Comparison of ENCODE assay signal across 1 cellular context in the genomic region with DNA sequence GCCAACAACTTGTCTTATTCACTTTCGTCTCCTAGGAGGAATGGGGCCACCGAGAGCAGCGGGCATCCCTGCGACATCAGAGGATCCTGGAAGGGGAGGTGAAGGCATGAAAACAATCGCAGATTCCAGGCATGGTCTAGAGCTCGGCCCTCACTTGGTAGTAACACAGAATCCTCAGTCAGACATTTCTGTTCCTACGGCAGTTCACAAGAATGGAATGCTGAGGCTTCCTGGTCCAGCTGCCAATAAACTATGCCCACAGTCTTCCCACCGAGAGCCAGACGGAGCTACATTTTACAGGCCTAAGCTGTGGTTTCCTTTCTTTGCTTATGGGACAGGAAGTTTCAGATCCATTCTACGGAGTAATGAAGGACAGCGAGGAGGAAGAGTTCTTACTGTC.
TF ChIP-seq lines count a peak whose summit lies in the region.

No MANE protein-coding gene starts in this region.

TF ChIP-seq in GM23338, 12 proteins besides CTCF, POLR2A, EP300 and RAD21 (continued from another document):
- TF ChIP-seq, protein P1, sequence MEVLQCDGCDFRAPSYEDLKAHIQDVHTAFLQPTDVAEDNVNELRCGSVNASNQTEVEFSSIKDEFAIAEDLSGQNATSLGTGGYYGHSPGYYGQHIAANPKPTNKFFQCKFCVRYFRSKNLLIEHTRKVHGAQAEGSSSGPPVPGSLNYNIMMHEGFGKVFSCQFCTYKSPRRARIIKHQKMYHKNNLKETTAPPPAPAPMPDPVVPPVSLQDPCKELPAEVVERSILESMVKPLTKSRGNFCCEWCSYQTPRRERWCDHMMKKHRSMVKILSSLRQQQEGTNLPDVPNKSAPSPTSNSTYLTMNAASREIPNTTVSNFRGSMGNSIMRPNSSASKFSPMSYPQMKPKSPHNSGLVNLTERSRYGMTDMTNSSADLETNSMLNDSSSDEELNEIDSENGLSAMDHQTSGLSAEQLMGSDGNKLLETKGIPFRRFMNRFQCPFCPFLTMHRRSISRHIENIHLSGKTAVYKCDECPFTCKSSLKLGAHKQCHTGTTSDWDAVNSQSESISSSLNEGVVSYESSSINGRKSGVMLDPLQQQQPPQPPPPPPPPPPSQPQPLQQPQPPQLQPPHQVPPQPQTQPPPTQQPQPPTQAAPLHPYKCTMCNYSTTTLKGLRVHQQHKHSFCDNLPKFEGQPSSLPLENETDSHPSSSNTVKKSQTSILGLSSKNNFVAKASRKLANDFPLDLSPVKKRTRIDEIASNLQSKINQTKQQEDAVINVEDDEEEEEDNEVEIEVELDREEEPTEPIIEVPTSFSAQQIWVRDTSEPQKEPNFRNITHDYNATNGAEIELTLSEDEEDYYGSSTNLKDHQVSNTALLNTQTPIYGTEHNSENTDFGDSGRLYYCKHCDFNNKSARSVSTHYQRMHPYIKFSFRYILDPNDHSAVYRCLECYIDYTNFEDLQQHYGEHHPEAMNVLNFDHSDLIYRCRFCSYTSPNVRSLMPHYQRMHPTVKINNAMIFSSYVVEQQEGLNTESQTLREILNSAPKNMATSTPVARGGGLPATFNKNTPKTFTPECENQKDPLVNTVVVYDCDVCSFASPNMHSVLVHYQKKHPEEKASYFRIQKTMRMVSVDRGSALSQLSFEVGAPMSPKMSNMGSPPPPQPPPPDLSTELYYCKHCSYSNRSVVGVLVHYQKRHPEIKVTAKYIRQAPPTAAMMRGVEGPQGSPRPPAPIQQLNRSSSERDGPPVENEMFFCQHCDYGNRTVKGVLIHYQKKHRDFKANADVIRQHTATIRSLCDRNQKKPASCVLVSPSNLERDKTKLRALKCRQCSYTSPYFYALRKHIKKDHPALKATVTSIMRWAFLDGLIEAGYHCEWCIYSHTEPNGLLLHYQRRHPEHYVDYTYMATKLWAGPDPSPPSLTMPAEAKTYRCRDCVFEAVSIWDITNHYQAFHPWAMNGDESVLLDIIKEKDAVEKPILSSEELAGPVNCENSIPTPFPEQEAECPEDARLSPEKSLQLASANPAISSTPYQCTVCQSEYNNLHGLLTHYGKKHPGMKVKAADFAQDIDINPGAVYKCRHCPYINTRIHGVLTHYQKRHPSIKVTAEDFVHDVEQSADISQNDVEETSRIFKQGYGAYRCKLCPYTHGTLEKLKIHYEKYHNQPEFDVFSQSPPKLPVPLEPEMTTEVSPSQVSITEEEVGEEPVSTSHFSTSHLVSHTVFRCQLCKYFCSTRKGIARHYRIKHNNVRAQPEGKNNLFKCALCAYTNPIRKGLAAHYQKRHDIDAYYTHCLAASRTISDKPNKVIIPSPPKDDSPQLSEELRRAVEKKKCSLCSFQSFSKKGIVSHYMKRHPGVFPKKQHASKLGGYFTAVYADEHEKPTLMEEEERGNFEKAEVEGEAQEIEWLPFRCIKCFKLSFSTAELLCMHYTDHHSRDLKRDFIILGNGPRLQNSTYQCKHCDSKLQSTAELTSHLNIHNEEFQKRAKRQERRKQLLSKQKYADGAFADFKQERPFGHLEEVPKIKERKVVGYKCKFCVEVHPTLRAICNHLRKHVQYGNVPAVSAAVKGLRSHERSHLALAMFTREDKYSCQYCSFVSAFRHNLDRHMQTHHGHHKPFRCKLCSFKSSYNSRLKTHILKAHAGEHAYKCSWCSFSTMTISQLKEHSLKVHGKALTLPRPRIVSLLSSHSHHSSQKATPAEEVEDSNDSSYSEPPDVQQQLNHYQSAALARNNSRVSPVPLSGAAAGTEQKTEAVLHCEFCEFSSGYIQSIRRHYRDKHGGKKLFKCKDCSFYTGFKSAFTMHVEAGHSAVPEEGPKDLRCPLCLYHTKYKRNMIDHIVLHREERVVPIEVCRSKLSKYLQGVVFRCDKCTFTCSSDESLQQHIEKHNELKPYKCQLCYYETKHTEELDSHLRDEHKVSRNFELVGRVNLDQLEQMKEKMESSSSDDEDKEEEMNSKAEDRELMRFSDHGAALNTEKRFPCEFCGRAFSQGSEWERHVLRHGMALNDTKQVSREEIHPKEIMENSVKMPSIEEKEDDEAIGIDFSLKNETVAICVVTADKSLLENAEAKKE (CRISPR knock-in tag; IDR thresholded peaks at IDR 0.05) = no peak
- no peak for TF ChIP-seq REST (IDR thresholded peaks at IDR 0.05; ENCODE audit: unreplicated experiment)
- TF ChIP-seq CREB1 (CRISPR knock-in tag; IDR thresholded peaks at IDR 0.05; ENCODE audit: low read depth) = no peak
- no peak for TF ChIP-seq NANOG (IDR thresholded peaks at IDR 0.05; ENCODE audit: borderline replicate concordance)
- no peak for TF ChIP-seq EZH2phosphoT487 (IDR thresholded peaks at IDR 0.05; ENCODE audit: unreplicated experiment)
TF ChIP-seq in GM23338: peak in this region for 0.
